Comparison of ENCODE assay signal across 8 cellular contexts in the genomic region with DNA sequence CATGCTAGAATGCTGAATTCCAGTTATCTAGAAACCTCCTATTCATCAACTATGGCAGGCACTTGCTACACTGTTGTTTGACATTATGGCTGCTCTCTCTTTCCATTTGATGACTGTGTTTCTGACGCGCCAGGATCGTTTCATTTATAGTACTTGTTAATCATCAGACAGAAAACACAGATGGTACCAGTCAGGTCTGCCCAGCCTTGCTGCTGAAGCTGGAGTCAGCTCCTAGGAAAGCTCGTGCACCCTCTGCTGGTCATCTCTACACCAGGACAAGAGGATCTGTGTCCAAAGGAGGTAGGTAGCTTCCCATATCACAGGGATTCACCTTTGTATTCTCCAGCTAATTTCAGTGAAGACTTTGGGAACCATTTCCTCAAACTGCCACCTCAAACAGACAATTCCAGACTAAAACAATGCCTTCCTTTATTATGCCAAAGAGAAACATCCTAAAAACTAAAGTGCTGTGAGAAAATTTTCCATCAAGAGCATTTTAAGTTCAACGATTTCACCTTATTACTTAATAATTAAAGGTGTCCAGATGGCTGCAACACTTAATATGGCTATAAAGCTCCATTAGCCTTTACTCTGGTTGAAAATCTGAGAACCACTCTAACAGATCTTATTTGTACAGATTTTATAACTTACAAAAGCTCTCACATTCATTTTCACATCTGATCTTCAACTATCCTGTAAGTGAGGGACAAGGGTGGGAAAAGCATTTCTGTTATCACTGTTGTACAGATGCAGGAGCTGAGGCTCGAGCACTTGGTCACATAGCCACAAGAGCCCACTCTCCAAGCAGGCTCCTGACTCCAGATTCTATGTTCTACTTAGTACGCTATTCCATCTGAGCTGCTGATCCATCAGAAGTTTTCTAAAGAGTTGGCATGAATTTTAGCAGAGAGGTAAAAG. TPM values are rescaled to one million over a fixed set of nuclear protein-coding genes. Genes with fewer than 3 reads are reported as not detected.
A peak's percentile ranks its signal among the peaks of the same experiment; 100 is the strongest.
DNase-seq lines count a peak whose midpoint lies in the region; ATAC-seq, FAIRE-seq and TF ChIP-seq lines count a peak whose summit lies in the region.

No MANE protein-coding gene starts in this region.

- FAIRE-seq in endothelial cell of umbilical vein (lab: Jason Lieb, UNC), result peak; percentile 91

- no peaks in the 10 kb centered on the region for H4K20me1 ChIP-seq in endothelial cell of umbilical vein (replicated peaks; ENCODE audit: control insufficient read depth, extremely low read depth, insufficient read depth, low read length)

- peaks cover under 1% of the 10 kb centered on the region for H3K79me2 ChIP-seq in endothelial cell of umbilical vein (ENCODE audit: control insufficient read depth, insufficient read depth, low read length)

- BruUV-seq in endothelial cell of umbilical vein (replicated peaks; lab: Mats Ljungman, UMichigan), result no TSS peak

- H3K9ac ChIP-seq in endothelial cell of umbilical vein (replicated peaks; ENCODE audit: extremely low read depth, insufficient read depth, low read length), result no peak overlapping the region

- H3K4me1 ChIP-seq in endothelial cell of umbilical vein (ENCODE audit: control insufficient read depth, extremely low read depth, insufficient read depth, low read length), result peaks cover 13% of the 10 kb centered on the region

- H3K9me1 ChIP-seq in endothelial cell of umbilical vein (replicated peaks; ENCODE audit: control insufficient read depth, extremely low read depth, insufficient read depth, low read length), result no peaks in the 10 kb centered on the region

- peak; percentile 86 for ATAC-seq in GM21447 (IDR thresholded peaks at IDR 0.05; ENCODE audit: unreplicated experiment)

- TF ChIP-seq POLR2A in endothelial cell of umbilical vein (IDR thresholded peaks at IDR 0.05; ENCODE audit: low read depth, low read length), result no peak

- no peak overlapping the region for H3K27ac ChIP-seq in endothelial cell of umbilical vein (ENCODE audit: insufficient read depth, low read depth, low read length)

- DNase-seq in DMS 273 treated with DMSO at 0.1 percent for 48 hours (lab: John Stamatoyannopoulos, UW), result peak; percentile 95
- peak; percentile 88 for DNase-seq in HT1080 (ENCODE audit: low read depth)
- peak; percentile 20 for DNase-seq in NOMO-1 treated with dmso at 0.1 percent for 144 hours (lab: John Stamatoyannopoulos, UW; ENCODE audit: unreplicated experiment)
- DNase-seq in activated CD8-positive, alpha-beta memory T cell treated with anti-CD3 and anti-CD28 coated beads, Interleukin-2, amount 50 U/mL, for 1 hour (ENCODE audit: extremely low read depth), result peak; percentile 42
- peak; percentile 95 for DNase-seq in endothelial cell of umbilical vein (ENCODE audit: low read depth, low spot score)
- peak; percentile 95 for DNase-seq in mucosa of gallbladder (ENCODE audit: low spot score)
- DNase-seq in stimulated activated CD8-positive, alpha-beta memory T cell treated with anti-CD3 and anti-CD28 coated beads, Interleukin-4, amount 100 ng/mL, for 4 hours (ENCODE audit: low read depth in 2 of 2, low spot score in 1 of 2), result peak; percentile 48 to 50

- peak overlapping the region; percentile 7 for H3K4me2 ChIP-seq in endothelial cell of umbilical vein (ENCODE audit: insufficient read depth, low read length)

- intact Hi-C loops in endothelial cell of umbilical vein (cut with micrococcal nuclease), result loop anchor here (1.0 to 2.0 kb wide), 6 partner anchors 69 to 487 kb away; partner anchors contain the start of gene GORASP2

- peak overlapping the region; percentile 12 for H2AFZ ChIP-seq in endothelial cell of umbilical vein (ENCODE audit: low read depth, low read length)

- dilution Hi-C loops in endothelial cell of umbilical vein (cut with MboI; ENCODE audit: extremely low pct_ligation_motif_present, low sequenced_read_pairs), result no loop called here

- no peak overlapping the region for H3K4me3 ChIP-seq in endothelial cell of umbilical vein (replicated peaks in 1 of 3; ENCODE audit: insufficient read depth in 1 of 3, low read depth in 1 of 3, low read length in 3 of 3)

- CTCF ChIA-PET in endothelial cell of umbilical vein (lab: Charles Lee), result interaction anchor here (0.6 to 2.7 kb wide), 75 partner anchors 8 to 711 kb away, joined by 3 to 86 read pairs (median 4); partner anchors contain the start of genes DCAF17, GORASP2, METTL8 and TLK1

- POLR2A ChIA-PET in endothelial cell of umbilical vein (lab: Charles Lee), result interaction anchor here (1.1 to 1.5 kb wide), 2 partner anchors 18 to 444 kb away, joined by 3 to 5 read pairs; partner anchors contain the start of genes DCAF17 and METTL8

- no peaks in the 10 kb centered on the region for H3K27me3 ChIP-seq in endothelial cell of umbilical vein (ENCODE audit: control insufficient read depth in 2 of 2, insufficient read depth in 2 of 2, low read length in 2 of 2)

- no peaks in the 10 kb centered on the region for H3K9me3 ChIP-seq in endothelial cell of umbilical vein (replicated peaks; ENCODE audit: control insufficient read depth, insufficient read depth, low read length)

- H3K36me3 ChIP-seq in endothelial cell of umbilical vein (ENCODE audit: control insufficient read depth in 2 of 2, extremely low read depth in 1 of 2, insufficient read depth in 2 of 2, low read length in 2 of 2), result no peaks in the 10 kb centered on the region

- peak; percentile 84 to 85 for TF ChIP-seq CTCF in endothelial cell of umbilical vein (IDR thresholded peaks at IDR 0.05; ENCODE audit: extremely low read depth in 1 of 2, insufficient read depth in 1 of 2, low read depth in 1 of 2, low read length in 2 of 2)

TF ChIP-seq in endothelial cell of umbilical vein, 7 proteins besides CTCF, POLR2A, EP300 and RAD21:
- TF ChIP-seq FOS (IDR thresholded peaks at IDR 0.05; ENCODE audit: borderline replicate concordance, insufficient read depth, low read length) (peak; percentile 50), GATA2 (IDR thresholded peaks at IDR 0.05; ENCODE audit: insufficient read depth, insufficient read length, low read depth, low read length) (no peak)

RNA-seq across cellular contexts. Expression of gene METTL8, which starts 17.5 kb away (rescaled TPM):
- 34.3 and 36.1 TPM in 2 replicates for total RNA-seq in HT1080 (2014; rRNA removed; shearing (Covaris generic))
- polyA plus RNA-seq in HT1080 (2015; cell fraction: cytosol; rRNA removed), result 32.3 and 37.7 TPM in 2 replicates
- polyA plus RNA-seq in HT1080 (2015; cell fraction: nucleus; rRNA removed), result 18.4 and 22.3 TPM in 2 replicates
- total RNA-seq in endothelial cell of umbilical vein (20.2 and 25.0 TPM in 2 replicates), mucosa of gallbladder (11.0 TPM)
- 4.6 and 7.0 TPM in 2 replicates for polyA plus RNA-seq in endothelial cell of umbilical vein
- polyA plus RNA-seq in endothelial cell of umbilical vein (2011; cell fraction: cytosol; rRNA removed), result 8.3 and 8.8 TPM in 2 replicates
- 10.4 and 13.7 TPM in 2 replicates for polyA plus RNA-seq in endothelial cell of umbilical vein (2011; cell fraction: nucleus; rRNA removed)
- 27.3 and 34.5 TPM in 2 replicates for polyA plus RNA-seq in endothelial cell of umbilical vein (2012)
- polyA minus RNA-seq in endothelial cell of umbilical vein, result 8.4 and 8.7 TPM in 2 replicates
- 6.3 TPM for polyA minus RNA-seq in endothelial cell of umbilical vein (2011; cell fraction: cytosol; rRNA and poly(A)+ RNA removed)
- polyA minus RNA-seq in endothelial cell of umbilical vein (2011; cell fraction: nucleus; rRNA and poly(A)+ RNA removed), result 9.4 and 13.3 TPM in 2 replicates

RNA-seq across cellular contexts. Expression of gene DCAF17, which starts 17.8 kb away (rescaled TPM):
- 15.2 and 18.5 TPM in 2 replicates for total RNA-seq in HT1080 (2014; rRNA removed; shearing (Covaris generic))
- polyA plus RNA-seq in HT1080 (2015; cell fraction: cytosol; rRNA removed), result 13.4 and 17.5 TPM in 2 replicates
- 36.7 and 39.0 TPM in 2 replicates for polyA plus RNA-seq in HT1080 (2015; cell fraction: nucleus; rRNA removed)
- total RNA-seq in endothelial cell of umbilical vein (14.9 and 15.0 TPM in 2 replicates), mucosa of gallbladder (12.9 TPM)
- 4.4 and 4.6 TPM in 2 replicates for polyA plus RNA-seq in endothelial cell of umbilical vein
- polyA plus RNA-seq in endothelial cell of umbilical vein (2011; cell fraction: cytosol; rRNA removed), result 4.3 and 4.7 TPM in 2 replicates
- 15.1 and 18.3 TPM in 2 replicates for polyA plus RNA-seq in endothelial cell of umbilical vein (2011; cell fraction: nucleus; rRNA removed)
- polyA plus RNA-seq in endothelial cell of umbilical vein (2012), result 11.3 and 11.4 TPM in 2 replicates
- polyA minus RNA-seq in endothelial cell of umbilical vein, result 11.1 and 12.1 TPM in 2 replicates
- 6.3 TPM for polyA minus RNA-seq in endothelial cell of umbilical vein (2011; cell fraction: cytosol; rRNA and poly(A)+ RNA removed)
- polyA minus RNA-seq in endothelial cell of umbilical vein (2011; cell fraction: nucleus; rRNA and poly(A)+ RNA removed), result 13.9 and 19.2 TPM in 2 replicates

Comparison
In these comparisons a context has a peak if more than half of its experiments do, and no peak if none do; other contexts are left out.
1. DNase-seq: peak in every context shown above with its lines; median percentile 95 in DMS 273 treated with DMSO at 0.1 percent for 48 hours; 95 in endothelial cell of umbilical vein; 95 in mucosa of gallbladder; 88 in HT1080; 49 in stimulated activated CD8-positive, alpha-beta memory T cell treated with anti-CD3 and anti-CD28 coated beads, Interleukin-4, amount 100 ng/mL, for 4 hours; 42 in activated CD8-positive, alpha-beta memory T cell treated with anti-CD3 and anti-CD28 coated beads, Interleukin-2, amount 50 U/mL, for 1 hour; 20 in NOMO-1 treated with dmso at 0.1 percent for 144 hours.